8 cellular contexts compared by ENCODE assay signal in genomic region chrX:107710617-107711391, GRCh38.
DNase-seq lines count a peak whose midpoint lies in the region; ATAC-seq and TF ChIP-seq lines count a peak whose summit lies in the region.

No MANE protein-coding gene starts in this region.

- H3K4me1 ChIP-seq in PC-3 (ENCODE audit: insufficient read depth, low read length) (peaks cover 19% of the 10 kb centered on the region), adrenal gland (replicated peaks in 1 of 2) (peaks cover 3 to 26% of the 10 kb centered on the region in 2 donors), skeletal muscle tissue (ENCODE audit: control insufficient read depth in 3 of 3, insufficient read depth in 3 of 3, low read length in 3 of 3) (peaks cover 37 to 51% (median 40%) of the 10 kb centered on the region in 3 donors)

- peak overlapping the region; percentile 70 for H3K4me2 ChIP-seq in PC-3 (ENCODE audit: low read length)

- H3K27me3 ChIP-seq in PC-3 (ENCODE audit: low read length), result no peaks in the 10 kb centered on the region
- H3K27me3 ChIP-seq in adrenal gland, result no peaks in the 10 kb centered on the region
- H3K27me3 ChIP-seq in skeletal muscle tissue (ENCODE audit: control insufficient read depth in 3 of 3, insufficient read depth in 3 of 3, low read length in 3 of 3), result no peaks in the 10 kb centered on the region

- DNase-seq in AG08396 (ENCODE audit: low spot score), result peak; percentile 74
- peak; percentile 90 for DNase-seq in PC-3
- DNase-seq in adrenal gland, result peak in 4 of 7 donors; percentile 54 to 71 (median 66)
- DNase-seq in hepatic stellate cell (ENCODE audit: low spot score), result peak; percentile 66
- no peak for DNase-seq in cerebellum (ENCODE audit: low spot score)

- H3K9me2 ChIP-seq in PC-3 (replicated peaks; ENCODE audit: low read length), result no peaks in the 10 kb centered on the region

- CTCF ChIA-PET in PC-3 (lab: Charles Lee), result interaction anchor here (0.7 kb wide), 1 partner anchor 9 kb away, joined by 3 read pairs; no protein-coding TSS in a partner anchor

- no TSS peak for BruUV-seq in PC-3 (replicated peaks; lab: Mats Ljungman, UMichigan)

- intact Hi-C loops in PC-3 (cut with micrococcal nuclease), result loop anchor here (1.0 kb wide), 1 partner anchor 34 kb away; no protein-coding TSS in a partner anchor
- intact Hi-C loops in adrenal gland (cut with DNase I), result loop anchor here in 1 of 2 donors (10.0 kb wide), 1 partner anchor 64 kb away; the partner anchor contains the start of genes NCBP2L and TSC22D3

- peak overlapping the region; percentile 47 for H3K9ac ChIP-seq in PC-3 (ENCODE audit: low read length)
- peak overlapping the region in 1 of 3 donors; percentile 33 for H3K9ac ChIP-seq in skeletal muscle tissue (ENCODE audit: low read depth in 1 of 3, low read length in 3 of 3)

- peak in 1 of 2 donors; percentile 39 for TF ChIP-seq POLR2A in adrenal gland (IDR thresholded peaks at IDR 0.05)

- no peaks in the 10 kb centered on the region for H4K20me1 ChIP-seq in PC-3 (ENCODE audit: low read length)

- no peaks in the 10 kb centered on the region for H3K79me2 ChIP-seq in PC-3 (ENCODE audit: low read length)

- POLR2A ChIA-PET in PC-3 (lab: Charles Lee; ENCODE audit: unreplicated experiment), result no interaction called here

- no peaks in the 10 kb centered on the region for H3K9me3 ChIP-seq in PC-3 (ENCODE audit: low read length)
- no peaks in the 10 kb centered on the region for H3K9me3 ChIP-seq in adrenal gland (replicated peaks in 1 of 3)
- no peaks in the 10 kb centered on the region for H3K9me3 ChIP-seq in skeletal muscle tissue (ENCODE audit: control insufficient read depth in 3 of 3, low read length in 3 of 3)

- WGBS in adrenal gland, 4 donors, result 17 to 38% (median 25%) methylated on average over 7 of the region's 7 CpGs

- H3K4me3 ChIP-seq in PC-3 (ENCODE audit: low read length), result no peak overlapping the region; the same call in 1 of the 2 replicates
- peak overlapping the region in 1 of 4 donors; percentile 9 for H3K4me3 ChIP-seq in adrenal gland
- no peak overlapping the region for H3K4me3 ChIP-seq in skeletal muscle tissue (ENCODE audit: low read length in 3 of 3)

- H3K36me3 ChIP-seq in PC-3 (ENCODE audit: low read depth, low read length) (no peaks in the 10 kb centered on the region), adrenal gland (replicated peaks in 1 of 2) (peaks cover 0 to 23% of the 10 kb centered on the region in 2 donors), skeletal muscle tissue (ENCODE audit: control insufficient read depth in 3 of 3, insufficient read depth in 3 of 3, low read length in 3 of 3) (peaks cover 10 to 14% (median 13%) of the 10 kb centered on the region in 3 donors)

- peak overlapping the region; percentile 18; the same call in 1 of the 2 replicates for H2AFZ ChIP-seq in PC-3 (ENCODE audit: low read length)

- TF ChIP-seq CTCF in PC-3 (conservative IDR thresholded peaks at IDR 0.05; ENCODE audit: low read depth, low read length), result no peak
- TF ChIP-seq CTCF in adrenal gland (IDR thresholded peaks at IDR 0.05), result no peak

- no peaks in the 10 kb centered on the region for H3F3A ChIP-seq in PC-3 (ENCODE audit: low read length, unreplicated experiment)

- ATAC-seq in GM18873 (IDR thresholded peaks at IDR 0.05; ENCODE audit: low FRiP score, unreplicated experiment) (peak; percentile 94), HG03060 (IDR thresholded peaks at IDR 0.05; ENCODE audit: low read depth, unreplicated experiment) (peak; percentile 99), PC-3 (peak; percentile 84)

- H3K27ac ChIP-seq in PC-3 (ENCODE audit: low read length), result peak overlapping the region; percentile 84
- peak overlapping the region; percentile 46 to 97 (median 87) for H3K27ac ChIP-seq in adrenal gland
- peak overlapping the region; percentile 59 for H3K27ac ChIP-seq in skeletal muscle tissue (ENCODE audit: low read depth, low read length)
